Comparison of ENCODE assay signal across 18 cellular contexts in the genomic region with DNA sequence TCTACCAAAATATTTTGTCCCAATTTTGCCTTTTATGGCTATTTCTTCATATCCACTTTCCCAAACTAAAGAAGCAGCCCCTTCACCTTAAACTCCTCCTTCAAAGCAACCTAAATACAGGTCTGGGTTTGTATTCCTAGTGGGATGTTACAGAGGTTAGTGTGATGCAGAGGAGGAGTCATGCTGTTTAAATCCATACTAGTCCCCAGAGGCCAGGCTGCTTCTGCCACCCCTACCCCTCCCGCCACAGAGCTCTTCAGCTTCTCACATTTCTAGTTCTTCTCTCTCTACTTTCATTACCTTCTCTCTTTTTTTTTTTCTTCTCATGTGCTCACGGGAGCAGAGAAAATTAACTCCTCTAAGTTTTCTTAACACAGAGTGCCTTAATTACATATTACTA. TPM values are rescaled to one million over a fixed set of nuclear protein-coding genes. Genes with fewer than 3 reads are reported as not detected.
DNase-seq lines count a peak whose midpoint lies in the region; ATAC-seq, FAIRE-seq and TF ChIP-seq lines count a peak whose summit lies in the region.
"Had no signal": no experiment of that assay in that cellular context is flagged by ENCODE, and none has a peak within 500 bp of the region (broad histone marks: within the 10 kb centered on the region; RNA-seq: fewer than 3 reads in every experiment).

No MANE protein-coding gene starts in this region.

- H3K79me2 ChIP-seq in DND-41 (ENCODE audit: insufficient read depth, low read length) (no peaks in the 10 kb centered on the region), OCI-LY1 (ENCODE audit: insufficient read depth, low read length) (no peaks in the 10 kb centered on the region)

- H4K20me1 ChIP-seq in DND-41 (ENCODE audit: insufficient read depth, low read length): no peaks in the 10 kb centered on the region
- no peaks in the 10 kb centered on the region for H4K20me1 ChIP-seq in OCI-LY1 (ENCODE audit: insufficient read depth, low read length)

- H3K9me3 ChIP-seq in DND-41 (ENCODE audit: insufficient read depth, low read length, severe bottlenecking) (no peaks in the 10 kb centered on the region), OCI-LY1 (ENCODE audit: low read length) (no peaks in the 10 kb centered on the region), BE2C (no peaks in the 10 kb centered on the region)
- H3K9me3 ChIP-seq: Caco-2, upper lobe of left lung had no signal

- no peaks in the 10 kb centered on the region for H3K9me2 ChIP-seq in OCI-LY1 (ENCODE audit: low read depth, low read length)

- TF ChIP-seq CTCF in DND-41 (IDR thresholded peaks at IDR 0.05; ENCODE audit: borderline replicate concordance, extremely low read depth, low read length, poor library complexity, severe bottlenecking) (no peak), OCI-LY1 (IDR thresholded peaks at IDR 0.05; ENCODE audit: low read length) (no peak), D721Med (IDR thresholded peaks at IDR 0.05; ENCODE audit: insufficient read depth, missing control alignments) (no peak), BE2C (IDR thresholded peaks at IDR 0.05; ENCODE audit: low read depth, low read length) (no peak)

- H3K27me3 ChIP-seq in DND-41 (ENCODE audit: insufficient read depth, low read length, poor library complexity): no peaks in the 10 kb centered on the region
- H3K27me3 ChIP-seq in OCI-LY1 (ENCODE audit: insufficient read depth, low read length): no peaks in the 10 kb centered on the region
- peaks cover 9% of the 10 kb centered on the region for H3K27me3 ChIP-seq in BE2C
- H3K27me3 ChIP-seq: upper lobe of left lung had no signal

- H3K27ac ChIP-seq in DND-41 (ENCODE audit: low read length) (no peak overlapping the region), OCI-LY1 (ENCODE audit: low read depth, low read length, poor library complexity, severe bottlenecking) (peak overlapping the region; percentile 92)
- H3K27ac ChIP-seq: upper lobe of left lung had no signal

- H2AFZ ChIP-seq in DND-41 (ENCODE audit: low read depth, low read length): no peak overlapping the region
- no peak overlapping the region for H2AFZ ChIP-seq in OCI-LY1 (ENCODE audit: low read length)

- no peaks in the 10 kb centered on the region for H3K36me3 ChIP-seq in DND-41 (ENCODE audit: insufficient read depth, low read length)
- H3K36me3 ChIP-seq in OCI-LY1 (ENCODE audit: insufficient read depth, low read length): no peaks in the 10 kb centered on the region
- no peaks in the 10 kb centered on the region for H3K36me3 ChIP-seq in BE2C
- H3K36me3 ChIP-seq: upper lobe of left lung had no signal

- H3K9ac ChIP-seq in DND-41 (ENCODE audit: low read depth, low read length): no peak overlapping the region
- peak overlapping the region; percentile 58; the same call in 1 of the 2 replicates for H3K9ac ChIP-seq in OCI-LY1 (ENCODE audit: low read length)

- H3K4me1 ChIP-seq in DND-41 (ENCODE audit: insufficient read depth, low read length): peaks cover 29% of the 10 kb centered on the region
- peaks cover 59% of the 10 kb centered on the region for H3K4me1 ChIP-seq in OCI-LY1 (ENCODE audit: insufficient read depth, low read length, severe bottlenecking)
- H3K4me1 ChIP-seq in BE2C: no peaks in the 10 kb centered on the region
- H3K4me1 ChIP-seq: upper lobe of left lung had no signal

- H3F3A ChIP-seq in OCI-LY1 (ENCODE audit: insufficient read depth, low read length): no peaks in the 10 kb centered on the region

- FAIRE-seq in D721Med (lab: Jason Lieb, UNC): no peak
- FAIRE-seq: A204.1 had no signal

- peak; percentile 49; the same call in 1 of the 3 replicates for ATAC-seq in DND-41 (ENCODE audit: insufficient read depth, low read depth)

- H3K4me3 ChIP-seq in DND-41 (ENCODE audit: low read depth in 1 of 2, low read length in 2 of 2) (no peak overlapping the region), OCI-LY1 (ENCODE audit: low read depth, low read length, poor library complexity, severe bottlenecking) (no peak overlapping the region), BE2C (ENCODE audit: low read depth, low read length) (no peak overlapping the region)
- H3K4me3 ChIP-seq: upper lobe of left lung had no signal

- DNase-seq in NCI-H526 treated with DMSO at 0.1 percent for 48 hours (lab: John Stamatoyannopoulos, UW) (peak; percentile 15), NCI-H526 (lab: John Stamatoyannopoulos, UW) (no peak), DND-41 (no peak), iPS-NIHi11 (ENCODE audit: low spot score) (peak; percentile 50), SW 1271 (lab: John Stamatoyannopoulos, UW) (no peak), D721Med (ENCODE audit: insufficient read length, low spot score) (no peak), BE2C (no peak)
- DNase-seq: activated CD4-positive, CD25-positive, alpha-beta regulatory T cell treated with anti-CD3 and anti-CD28 coated beads, Interleukin-2, amount 50 U/mL, for 72 hours; activated effector memory CD4-positive, alpha-beta T cell treated with Interleukin-2 at 50 U/mL for 16 hours; Caco-2; HCEC 1CT; NCI-H345; stimulated activated CD4-positive, alpha-beta T cell treated with anti-CD3 and anti-CD28 coated beads, Interleukin-1b, Interleukin-23, amount 100 ng/mL, for 48 hours; stimulated activated CD8-positive, alpha-beta memory T cell treated with anti-CD3 and anti-CD28 coated beads, Interleukin-4, amount 100 ng/mL, for 48 hours; upper lobe of left lung had no signal

- H3K4me2 ChIP-seq in DND-41 (ENCODE audit: insufficient read depth, low read length): no peak overlapping the region
- peak overlapping the region; percentile 57 for H3K4me2 ChIP-seq in OCI-LY1 (ENCODE audit: low read length)

RNA-seq across cellular contexts. Expression of a gene that starts 29.3 kb away (rescaled TPM):
- polyA plus RNA-seq in BE2C (2012; ENCODE audit: insufficient read depth, insufficient read length, low read depth): not detected
- polyA plus RNA-seq: neural cell had no signal

RNA-seq across cellular contexts. Expression of a gene that starts 51.8 kb away (rescaled TPM):
- polyA plus RNA-seq in BE2C (2012; ENCODE audit: insufficient read depth, insufficient read length, low read depth): not detected
- polyA plus RNA-seq: neural cell had no signal

RNA-seq across cellular contexts. Expression of a gene that starts 52.2 kb away (rescaled TPM):
- not detected for polyA plus RNA-seq in BE2C (2012; ENCODE audit: insufficient read depth, insufficient read length, low read depth)
- polyA plus RNA-seq: neural cell had no signal

Comparison
In these comparisons a context has a peak if more than half of its experiments do, and no peak if none do; other contexts are left out.
1. DNase-seq: peak in NCI-H526 treated with DMSO at 0.1 percent for 48 hours (single experiment) and iPS-NIHi11 (single experiment); none in NCI-H526 (0 of 2), DND-41 (single experiment), SW 1271 (0 of 2), D721Med (single experiment) and BE2C (single experiment).